ENCODE assay signal across 26 cellular contexts in genomic region chrX:147890766-147891165, GRCh38.
"Had no signal": no experiment of that assay in that cellular context is flagged by ENCODE, and none has a peak within 500 bp of the region (broad histone marks: within the 10 kb centered on the region; RNA-seq: fewer than 3 reads in every experiment).

No MANE protein-coding gene starts in this region.

- H3K4me1 ChIP-seq: foreskin keratinocyte, heart left ventricle, lower lobe of right lung, neural progenitor cell, parathyroid adenoma, prostate gland, testis, upper lobe of right lung, vagina had no signal

- H3K79me2 ChIP-seq: parathyroid adenoma had no signal

- DNase-seq: effector CD4-positive, alpha-beta T cell; endodermal cell; erythroblast; foreskin keratinocyte; heart left ventricle; hippocampal formation; left colon; lower lobe of right lung; nucleus accumbens; retina; stimulated activated CD4-positive, alpha-beta T cell treated with anti-CD3 and anti-CD28 coated beads, Interleukin-2, amount 100 ng/mL, for 24 hours; stimulated activated CD4-positive, alpha-beta T cell treated with anti-CD3 and anti-CD28 coated beads, Interleukin-4, amount 100 ng/mL, for 4 hours; stimulated activated naive B cell treated with anti-CD40 and anti-IgM and Interleukin-4, amounts not matched to agents 10 μg/mL and 1 μg/mL and 100 μg/mL, for 72 hours; stimulated activated naive CD8-positive, alpha-beta T cell treated with anti-CD3 and anti-CD28 coated beads, Interleukin-15, amount 100 ng/mL, for 72 hours; testis; upper lobe of right lung had no signal

- H3K4me3 Mint-ChIP-seq: endodermal cell; memory B cell; mesothelial cell of epicardium; natural killer cell treated with Interleukin-12 subunit alpha and Interleukin-12 subunit beta and Interleukin-15 and Interleukin-18, amount 100 ng/mL, for 72 hours; neural progenitor cell; stimulated activated naive B cell treated with anti-CD40 and anti-IgM and Interleukin-4, amounts not matched to agents 10 μg/mL and 1 μg/mL and 100 μg/mL, for 72 hours; stimulated activated naive CD8-positive, alpha-beta T cell treated with anti-CD3 and anti-CD28 coated beads, Interleukin-15, amount 100 ng/mL, for 72 hours had no signal

- H3K9ac ChIP-seq: neural progenitor cell, parathyroid adenoma had no signal

- H2AFZ ChIP-seq: neural progenitor cell, parathyroid adenoma had no signal

- H3K27me3 ChIP-seq: foreskin keratinocyte, heart left ventricle, neural progenitor cell, testis, tibial nerve, upper lobe of right lung, vagina had no signal

- ATAC-seq: foreskin keratinocyte; heart left ventricle; left colon; lower lobe of right lung; natural killer cell treated with Interleukin-12 subunit alpha and Interleukin-12 subunit beta and Interleukin-15 and Interleukin-18, amount 100 ng/mL, for 72 hours; sciatic nerve; stimulated activated naive B cell treated with anti-CD40 and anti-IgM and Interleukin-4, amounts not matched to agents 10 μg/mL and 1 μg/mL and 100 μg/mL, for 72 hours; stimulated activated naive CD8-positive, alpha-beta T cell treated with anti-CD3 and anti-CD28 coated beads, Interleukin-15, amount 100 ng/mL, for 72 hours; upper lobe of right lung had no signal

- H3K27ac Mint-ChIP-seq: endodermal cell; memory B cell; mesothelial cell of epicardium; natural killer cell treated with Interleukin-12 subunit alpha and Interleukin-12 subunit beta and Interleukin-15 and Interleukin-18, amount 100 ng/mL, for 72 hours; neural progenitor cell; stimulated activated naive B cell treated with anti-CD40 and anti-IgM and Interleukin-4, amounts not matched to agents 10 μg/mL and 1 μg/mL and 100 μg/mL, for 72 hours; stimulated activated naive CD8-positive, alpha-beta T cell treated with anti-CD3 and anti-CD28 coated beads, Interleukin-15, amount 100 ng/mL, for 72 hours had no signal

- H3K27ac ChIP-seq: foreskin keratinocyte, heart left ventricle, lower lobe of right lung, neural progenitor cell, parathyroid adenoma, prostate gland, skin epidermis, testis, tibial nerve, upper lobe of right lung, vagina had no signal

- H3K9me3 Mint-ChIP-seq: natural killer cell treated with Interleukin-12 subunit alpha and Interleukin-12 subunit beta and Interleukin-15 and Interleukin-18, amount 100 ng/mL, for 72 hours had no signal

- H3K36me3 ChIP-seq: heart left ventricle, lower lobe of right lung, neural progenitor cell, prostate gland, tibial nerve, upper lobe of right lung, vagina had no signal

- H3K9me3 ChIP-seq: lower lobe of right lung, prostate gland, testis, tibial nerve, upper lobe of right lung, vagina had no signal

- H3K4me3 ChIP-seq: heart left ventricle, lower lobe of right lung, neural progenitor cell, prostate gland, skin epidermis, testis, tibial nerve, upper lobe of right lung, vagina had no signal

- H3K4me1 Mint-ChIP-seq: memory B cell; neural progenitor cell; stimulated activated naive B cell treated with anti-CD40 and anti-IgM and Interleukin-4, amounts not matched to agents 10 μg/mL and 1 μg/mL and 100 μg/mL, for 72 hours; stimulated activated naive CD8-positive, alpha-beta T cell treated with anti-CD3 and anti-CD28 coated beads, Interleukin-15, amount 100 ng/mL, for 72 hours had no signal

- H3K36me3 Mint-ChIP-seq: memory B cell; natural killer cell treated with Interleukin-12 subunit alpha and Interleukin-12 subunit beta and Interleukin-15 and Interleukin-18, amount 100 ng/mL, for 72 hours; neural progenitor cell; stimulated activated naive B cell treated with anti-CD40 and anti-IgM and Interleukin-4, amounts not matched to agents 10 μg/mL and 1 μg/mL and 100 μg/mL, for 72 hours had no signal

- H3K4me2 ChIP-seq: neural progenitor cell had no signal
